Comparison of ENCODE assay signal across 1 cellular context in genomic region chr17:41510251-41511065, GRCh38.
TF ChIP-seq lines count a peak whose summit lies in the region.

No MANE protein-coding gene starts in this region.

TF ChIP-seq in HepG2, 621 proteins besides CTCF, POLR2A, EP300 and RAD21:
- peak; percentile 92 for TF ChIP-seq MAFF (IDR thresholded peaks at IDR 0.05; ENCODE audit: low read depth, low read length)
- TF ChIP-seq, protein P1, sequence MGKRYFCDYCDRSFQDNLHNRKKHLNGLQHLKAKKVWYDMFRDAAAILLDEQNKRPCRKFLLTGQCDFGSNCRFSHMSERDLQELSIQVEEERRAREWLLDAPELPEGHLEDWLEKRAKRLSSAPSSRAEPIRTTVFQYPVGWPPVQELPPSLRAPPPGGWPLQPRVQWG (CRISPR knock-in tag; IDR thresholded peaks at IDR 0.05; ENCODE audit: borderline replicate concordance, low read depth), result no peak
- no peak for TF ChIP-seq ZNF10 (CRISPR knock-in tag; IDR thresholded peaks at IDR 0.05; ENCODE audit: borderline replicate concordance, low read depth)
- peak; percentile 95 to 97 for TF ChIP-seq MAFK (conservative IDR thresholded peaks at IDR 0.05 in 1 of 2, IDR thresholded peaks at IDR 0.05 in 1 of 2; ENCODE audit: low read length in 2 of 2)
- no peak for TF ChIP-seq ZNF629 (CRISPR knock-in tag; conservative IDR thresholded peaks at IDR 0.05)
- TF ChIP-seq AKAP8 (CRISPR knock-in tag; IDR thresholded peaks at IDR 0.05), result no peak
